17 cellular contexts compared by ENCODE assay signal in genomic region chr3:140013220-140013619, GRCh38.
"Had no signal": no experiment of that assay in that cellular context is flagged by ENCODE, and none has a peak within 500 bp of the region (broad histone marks: within the 10 kb centered on the region; RNA-seq: fewer than 3 reads in every experiment).

No MANE protein-coding gene starts in this region.

- ATAC-seq: K562 had no signal

- DNase-seq: Kasumi-1, MV-4-11, NCI-H1048, NCI-H1105, NCI-H1417, NCI-H1436 treated with DMSO at 0.1 percent for 48 hours, NCI-H1694, NCI-H187 treated with DMSO at 0.1 percent for 48 hours, NCI-H2029 treated with DMSO at 0.1 percent for 48 hours, NCI-H2171 treated with DMSO at 0.1 percent for 48 hours, NCI-H510A, NCI-H524 treated with DMSO at 0.1 percent for 48 hours, NCI-H774, RPMI8226, SHP77, SK-N-SH had no signal
